ENCODE assay signal across 3 cellular contexts in genomic region chr11:3824714-3825472, GRCh38.
A peak's percentile ranks its signal among the peaks of the same experiment; 100 is the strongest.
TF ChIP-seq lines count a peak whose summit lies in the region.

No MANE protein-coding gene starts in this region.

TF ChIP-seq in GM12891, 5 proteins besides CTCF, POLR2A, EP300 and RAD21:
- TF ChIP-seq POLR2AphosphoS5 (IDR thresholded peaks at IDR 0.05; ENCODE audit: low read depth, low read length) (0 out of 2 replicates have a peak, but pooled peaks have one; percentile 10), TAF1 (IDR thresholded peaks at IDR 0.05; ENCODE audit: low read depth, low read length) (no peak)

TF ChIP-seq in HCT116, 20 proteins besides CTCF, POLR2A, EP300 and RAD21:
- TF ChIP-seq FOSL1 (IDR thresholded peaks at IDR 0.05; ENCODE audit: low read depth) (no peak), REST (IDR thresholded peaks at IDR 0.05; ENCODE audit: low read depth) (no peak), MAX (IDR thresholded peaks at IDR 0.05) (no peak), POLR2AphosphoS5 (IDR thresholded peaks at IDR 0.05; ENCODE audit: low read depth, low read length) (no peak), CEBPB (IDR thresholded peaks at IDR 0.05; ENCODE audit: low read depth) (no peak), ELF1 (IDR thresholded peaks at IDR 0.05; ENCODE audit: borderline replicate concordance, low read depth) (no peak), ATF3 (IDR thresholded peaks at IDR 0.05) (no peak), JUND (IDR thresholded peaks at IDR 0.05) (no peak), ZFX (IDR thresholded peaks at IDR 0.05) (no peak), SRF (IDR thresholded peaks at IDR 0.05; ENCODE audit: low read depth) (no peak), CBX3 (IDR thresholded peaks at IDR 0.05; ENCODE audit: low read depth) (no peak), ZNF274 (IDR thresholded peaks at IDR 0.05; ENCODE audit: low read depth, low read length) (no peak)

TF ChIP-seq in H1, 55 proteins besides CTCF, POLR2A, EP300 and RAD21:
- TF ChIP-seq BRCA1 (IDR thresholded peaks at IDR 0.05; ENCODE audit: low read depth, low read length), result no peak
- TF ChIP-seq SIN3A (conservative IDR thresholded peaks at IDR 0.05 in 1 of 2, IDR thresholded peaks at IDR 0.05 in 1 of 2; ENCODE audit: low read depth in 1 of 2, low read length in 2 of 2), result peak in 1 of 2 experiments; percentile 55; a peak in 1 of 4 replicates
- TF ChIP-seq USF2 (IDR thresholded peaks at IDR 0.05; ENCODE audit: low read length), result no peak
- no peak for TF ChIP-seq RBBP5 (IDR thresholded peaks at IDR 0.05; ENCODE audit: borderline replicate concordance, low read depth, low read length)
- TF ChIP-seq GABPA (IDR thresholded peaks at IDR 0.05; ENCODE audit: borderline replicate concordance, insufficient read depth, low read length), result no peak
- TF ChIP-seq TBP (IDR thresholded peaks at IDR 0.05; ENCODE audit: low read depth, low read length), result peak; percentile 46; the same call in 1 of the 2 replicates
- no peak for TF ChIP-seq MAFK (IDR thresholded peaks at IDR 0.05; ENCODE audit: low read depth, low read length)
- no peak for TF ChIP-seq HDAC6 (IDR thresholded peaks at IDR 0.05; ENCODE audit: low read depth, low read length)
- no peak for TF ChIP-seq CBX5 (IDR thresholded peaks at IDR 0.05; ENCODE audit: low read depth, low read length)
- no peak for TF ChIP-seq CTBP2 (IDR thresholded peaks at IDR 0.05; ENCODE audit: borderline replicate concordance, insufficient read depth, insufficient read length, low read length)
- TF ChIP-seq TEAD4 (IDR thresholded peaks at IDR 0.05; ENCODE audit: low read depth, low read length), result peak; percentile 65; the same call in 1 of the 2 replicates
- TF ChIP-seq TAF1 (IDR thresholded peaks at IDR 0.05; ENCODE audit: low read depth, low read length), result 0 out of 2 replicates have a peak, but pooled peaks have one; percentile 21
- 0 out of 2 replicates have a peak, but pooled peaks have one; percentile 37 for TF ChIP-seq MAX (IDR thresholded peaks at IDR 0.05)
- no peak for TF ChIP-seq EGR1 (IDR thresholded peaks at IDR 0.05; ENCODE audit: borderline replicate concordance, low read depth, low read length)
- no peak for TF ChIP-seq JUND (IDR thresholded peaks at IDR 0.05; ENCODE audit: low read length)
- no peak for TF ChIP-seq KDM5A (IDR thresholded peaks at IDR 0.05; ENCODE audit: low read length)
- TF ChIP-seq E2F6 (IDR thresholded peaks at IDR 0.05), result no peak
- TF ChIP-seq SP2 (IDR thresholded peaks at IDR 0.05; ENCODE audit: low read length), result no peak
- TF ChIP-seq SRF (IDR thresholded peaks at IDR 0.05; ENCODE audit: low read depth, low read length), result no peak
- no peak for TF ChIP-seq KDM1A (IDR thresholded peaks at IDR 0.05; ENCODE audit: borderline replicate concordance, low read length)
- TF ChIP-seq RFX5 (IDR thresholded peaks at IDR 0.05; ENCODE audit: borderline replicate concordance, low read depth, low read length), result no peak
- TF ChIP-seq POU5F1 (IDR thresholded peaks at IDR 0.05; ENCODE audit: low read depth, low read length), result no peak
- no peak for TF ChIP-seq TCF12 (IDR thresholded peaks at IDR 0.05; ENCODE audit: low read depth, low read length)
- no peak for TF ChIP-seq SP4 (IDR thresholded peaks at IDR 0.05; ENCODE audit: low read length)
- no peak for TF ChIP-seq ASH2L (IDR thresholded peaks at IDR 0.05; ENCODE audit: low read length)
- TF ChIP-seq BCL11A (IDR thresholded peaks at IDR 0.05; ENCODE audit: low read depth in 2 of 2, low read length in 2 of 2), result no peak
- TF ChIP-seq NRF1 (IDR thresholded peaks at IDR 0.05; ENCODE audit: low read depth, low read length), result no peak
- no peak for TF ChIP-seq SIRT6 (IDR thresholded peaks at IDR 0.05; ENCODE audit: low read length)
- no peak for TF ChIP-seq JUN (IDR thresholded peaks at IDR 0.05; ENCODE audit: low read depth, low read length)
- no peak for TF ChIP-seq SUZ12 (IDR thresholded peaks at IDR 0.05; ENCODE audit: low read length)
- TF ChIP-seq ATF2 (IDR thresholded peaks at IDR 0.05; ENCODE audit: low read length), result peak; percentile 90
- TF ChIP-seq EZH2 (IDR thresholded peaks at IDR 0.05; ENCODE audit: low read depth, low read length, severe bottlenecking), result no peak
- no peak for TF ChIP-seq HDAC2 (IDR thresholded peaks at IDR 0.05; ENCODE audit: borderline replicate concordance in 1 of 2, low read depth in 2 of 2, low read length in 2 of 2)
- TF ChIP-seq YY1 (IDR thresholded peaks at IDR 0.05; ENCODE audit: low read depth, low read length), result 0 out of 2 replicates have a peak, but pooled peaks have one; percentile 32
- TF ChIP-seq SAP30 (IDR thresholded peaks at IDR 0.05; ENCODE audit: insufficient read depth, insufficient replicate concordance, low read length), result no peak
- no peak for TF ChIP-seq SP1 (IDR thresholded peaks at IDR 0.05; ENCODE audit: low read depth, low read length)
- TF ChIP-seq CBX8 (IDR thresholded peaks at IDR 0.05; ENCODE audit: borderline replicate concordance, low read depth, low read length), result no peak
- no peak for TF ChIP-seq RNF2 (IDR thresholded peaks at IDR 0.05; ENCODE audit: borderline replicate concordance, low read depth, low read length, missing control alignments, poor library complexity, severe bottlenecking)
- TF ChIP-seq CEBPB (IDR thresholded peaks at IDR 0.05; ENCODE audit: low read depth, low read length), result no peak
- TF ChIP-seq RXRA (IDR thresholded peaks at IDR 0.05; ENCODE audit: insufficient read depth, low read depth, low read length), result no peak
- TF ChIP-seq CREB1 (IDR thresholded peaks at IDR 0.05), result peak; percentile 70
- TF ChIP-seq SIX5 (IDR thresholded peaks at IDR 0.05; ENCODE audit: low read depth, low read length), result no peak
- TF ChIP-seq BACH1 (IDR thresholded peaks at IDR 0.05; ENCODE audit: low read length), result no peak
- peak; percentile 75 for TF ChIP-seq POLR2AphosphoS5 (IDR thresholded peaks at IDR 0.05; ENCODE audit: low read depth, low read length)
- TF ChIP-seq PHF8 (conservative IDR thresholded peaks at IDR 0.05; ENCODE audit: low read depth, low read length), result no peak
- no peak for TF ChIP-seq TAF7 (optimal IDR thresholded peaks at IDR 0.05; ENCODE audit: borderline replicate concordance, low read depth, low read length)
- no peak for TF ChIP-seq CHD2 (IDR thresholded peaks at IDR 0.05; ENCODE audit: low read length)
- no peak for TF ChIP-seq ZNF274 (IDR thresholded peaks at IDR 0.05; ENCODE audit: borderline replicate concordance, extremely low read depth, low read length)
- no peak for TF ChIP-seq CHD1 (IDR thresholded peaks at IDR 0.05; ENCODE audit: low read depth, low read length)
- TF ChIP-seq KDM4A (IDR thresholded peaks at IDR 0.05; ENCODE audit: low read depth, low read length, severe bottlenecking), result no peak
- TF ChIP-seq GTF2F1 (IDR thresholded peaks at IDR 0.05; ENCODE audit: borderline replicate concordance, low read depth, low read length), result no peak
- no peak for TF ChIP-seq CHD7 (IDR thresholded peaks at IDR 0.05; ENCODE audit: insufficient replicate concordance, low read length)
- no peak for TF ChIP-seq NANOG (IDR thresholded peaks at IDR 0.05; ENCODE audit: insufficient read depth, low read depth, low read length, poor library complexity, severe bottlenecking)
- TF ChIP-seq FOSL1 (IDR thresholded peaks at IDR 0.05; ENCODE audit: insufficient read depth, low read depth, low read length), result no peak
- TF ChIP-seq ATF3 (IDR thresholded peaks at IDR 0.05; ENCODE audit: insufficient read depth, low read depth, low read length), result peak; percentile 11; the same call in 1 of the 2 replicates
